Comparison of ENCODE assay signal across 9 cellular contexts in the genomic region with DNA sequence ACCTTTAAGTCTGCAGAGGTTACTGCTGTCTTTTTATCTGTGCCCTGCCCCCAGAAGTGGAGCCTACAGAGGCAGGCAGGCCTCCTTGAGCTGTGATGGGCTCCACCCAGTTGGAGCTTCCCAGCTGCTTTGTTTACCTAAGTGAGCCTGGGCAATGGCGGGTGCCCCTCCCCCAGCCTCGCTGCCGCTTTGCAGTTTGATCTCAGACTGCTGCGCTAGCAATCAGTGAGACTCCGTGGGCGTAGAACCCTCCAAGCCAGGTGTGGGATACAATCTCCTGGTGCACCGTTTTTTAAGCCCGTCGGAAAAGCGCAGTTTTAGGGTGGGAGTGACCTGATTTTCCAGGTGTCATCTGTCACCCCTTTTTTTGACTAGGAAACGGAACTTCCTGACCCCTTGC. TPM values are rescaled to one million over a fixed set of nuclear protein-coding genes. Genes with fewer than 3 reads are reported as not detected.
"Had no signal": no experiment of that assay in that cellular context is flagged by ENCODE, and none has a peak within 500 bp of the region (broad histone marks: within the 10 kb centered on the region; RNA-seq: fewer than 3 reads in every experiment).

No MANE protein-coding gene starts in this region.

RNA-seq across cellular contexts. Expression of a gene that starts 34.1 kb away (rescaled TPM):
- total RNA-seq: activated CD8-positive, alpha-beta T cell treated with anti-CD3 and anti-CD28 coated beads for 36 hours; activated T-helper 2 cell treated with anti-CD3 and anti-CD28 coated beads, Interferon-gamma antibody, Interleukin-2, Interleukin-4, amounts not matched to agents 10 μg/mL and 5 μg/mL and 100 μg/mL, durations not matched to agents 14 hours and 24 hours and 36 hours; chondrocyte; esophagus mucosa; heart left ventricle; kidney; natural killer cell; osteocyte; posterior vena cava had no signal
- polyA plus RNA-seq: heart left ventricle had no signal
